ENCODE assay signal across 11 cellular contexts in genomic region chr3:46386206-46386605, GRCh38. TPM values are rescaled to one million over a fixed set of nuclear protein-coding genes. Genes with fewer than 3 reads are reported as not detected.
DNase-seq lines count a peak whose midpoint lies in the region; ATAC-seq and FAIRE-seq lines count a peak whose summit lies in the region.
"Had no signal": no experiment of that assay in that cellular context is flagged by ENCODE, and none has a peak within 500 bp of the region (broad histone marks: within the 10 kb centered on the region; RNA-seq: fewer than 3 reads in every experiment).

No MANE protein-coding gene starts in this region.

- no peaks in the 10 kb centered on the region for H3K9me3 Mint-ChIP-seq in activated naive CD4-positive, alpha-beta T cell treated with anti-CD3 and anti-CD28 coated beads, Interleukin-2, amount 50 U/mL, for 72 hours

- no peak overlapping the region for H3K27ac Mint-ChIP-seq in activated naive CD4-positive, alpha-beta T cell treated with anti-CD3 and anti-CD28 coated beads, Interleukin-2, amount 50 U/mL, for 72 hours

- DNase-seq in activated naive CD4-positive, alpha-beta T cell treated with anti-CD3 and anti-CD28 coated beads, Interleukin-2, amount 50 U/mL, for 72 hours (ENCODE audit: low spot score in 2 of 2) = no peak
- no peak for DNase-seq in activated naive CD4-positive, alpha-beta T cell (lab: John Stamatoyannopoulos, UW)
- DNase-seq in RCC 7860 (ENCODE audit: low spot score) (peak; percentile 64), glomerular visceral epithelial cell (ENCODE audit: extremely low spot score) (peak; percentile 25), ureter (ENCODE audit: low spot score) (peak; percentile 61), NCI-H2107 treated with DMSO at 0.1 percent for 48 hours (lab: John Stamatoyannopoulos, UW; ENCODE audit: unreplicated experiment) (no peak), GM19240 (ENCODE audit: insufficient read length, low spot score) (no peak), NCI-H1694 treated with DMSO at 0.1 percent for 48 hours (lab: John Stamatoyannopoulos, UW) (no peak)
- DNase-seq: CD4-positive, alpha-beta memory T cell; kidney; NCI-H446 had no signal

- no peaks in the 10 kb centered on the region for H3K36me3 Mint-ChIP-seq in activated naive CD4-positive, alpha-beta T cell treated with anti-CD3 and anti-CD28 coated beads, Interleukin-2, amount 50 U/mL, for 72 hours

- ATAC-seq in activated naive CD4-positive, alpha-beta T cell treated with anti-CD3 and anti-CD28 coated beads, Interleukin-2, amount 50 U/mL, for 72 hours = peak; percentile 24 to 90

- FAIRE-seq in RCC 7860 (lab: Jason Lieb, UNC) = no peak
- FAIRE-seq: kidney had no signal

RNA-seq across cellular contexts. Expression of gene CCR5, which starts 15.5 kb away (rescaled TPM):
- under 1 TPM in 1 of 2 donors, not detected in 1; 0.25 TPM for total RNA-seq in activated naive CD4-positive, alpha-beta T cell treated with anti-CD3 and anti-CD28 coated beads, Interleukin-2, amount 50 U/mL, for 72 hours
- total RNA-seq in ureter = 3.3 TPM

RNA-seq across cellular contexts. Expression of gene CCRL2, which starts 20.9 kb away (rescaled TPM):
- total RNA-seq in activated naive CD4-positive, alpha-beta T cell treated with anti-CD3 and anti-CD28 coated beads, Interleukin-2, amount 50 U/mL, for 72 hours = 1 to 10 TPM in 1 of 2 donors, under 1 TPM in 1; 0.72 to 1.4 TPM
- total RNA-seq in ureter = 6.3 TPM

RNA-seq across cellular contexts. Expression of gene CCR2, which starts 32.3 kb away (rescaled TPM):
- under 1 TPM in 1 of 2 donors, not detected in 1; 0.19 TPM for total RNA-seq in activated naive CD4-positive, alpha-beta T cell treated with anti-CD3 and anti-CD28 coated beads, Interleukin-2, amount 50 U/mL, for 72 hours
- 1.3 TPM for total RNA-seq in ureter

Comparison
In these comparisons a context has a peak if more than half of its experiments do, and no peak if none do; other contexts are left out.
1. DNase-seq: peak in RCC 7860 (single experiment), glomerular visceral epithelial cell (single experiment) and ureter (single experiment); none in activated naive CD4-positive, alpha-beta T cell treated with anti-CD3 and anti-CD28 coated beads, Interleukin-2, amount 50 U/mL, for 72 hours (0 of 2), activated naive CD4-positive, alpha-beta T cell (0 of 4), NCI-H2107 treated with DMSO at 0.1 percent for 48 hours (single experiment), GM19240 (single experiment) and NCI-H1694 treated with DMSO at 0.1 percent for 48 hours (single experiment).